ENCODE assay signal across 35 cellular contexts in genomic region chr6:9517806-9518205, GRCh38.
"Had no signal": no experiment of that assay in that cellular context is flagged by ENCODE, and none has a peak within 500 bp of the region (broad histone marks: within the 10 kb centered on the region; RNA-seq: fewer than 3 reads in every experiment).

No MANE protein-coding gene starts in this region.

- H3K27me3 ChIP-seq: ascending aorta had no signal

- ATAC-seq: activated CD8-positive, alpha-beta memory T cell treated with anti-CD3 and anti-CD28 coated beads, Interleukin-2, amount 10 ng/mL, durations not matched to agents 7 days and 5 days; activated T-cell treated with anti-CD3 and anti-CD28 coated beads, Interleukin-2, amount 50 U/mL, for 72 hours; activated T-helper 17 cell treated with anti-CD3 and anti-CD28 coated beads, Interleukin-2, amount 50 U/mL, for 72 hours had no signal

- DNase-seq: activated CD4-positive, alpha-beta memory T cell treated with anti-CD3 and anti-CD28 coated beads, Interleukin-2, amount 10 ng/mL, durations not matched to agents 7 days and 5 days; activated CD4-positive, alpha-beta T cell treated with anti-CD3 and anti-CD28 coated beads for 1 hour; activated CD4-positive, alpha-beta T cell treated with anti-CD3 and anti-CD28 coated beads for 48 hours; activated CD4-positive, CD25-positive, alpha-beta regulatory T cell; activated CD8-positive, alpha-beta memory T cell treated with anti-CD3 and anti-CD28 coated beads for 24 hours; activated CD8-positive, alpha-beta memory T cell treated with anti-CD3 and anti-CD28 coated beads, Interleukin-2, amount 10 ng/mL, durations not matched to agents 7 days and 5 days; activated CD8-positive, alpha-beta memory T cell treated with anti-CD3 and anti-CD28 coated beads, Interleukin-2, amount 50 U/mL, for 48 hours; activated effector memory CD4-positive, alpha-beta T cell treated with anti-CD3 and anti-CD28 coated beads, Interleukin-2, amount 50 U/mL, for 16 hours; activated naive CD4-positive, alpha-beta T cell treated with Interleukin-2 at 50 U/mL for 16 hours; activated naive CD8-positive, alpha-beta T cell treated with anti-CD3 and anti-CD28 coated beads, Interleukin-2, amount 10 ng/mL, durations not matched to agents 7 days and 5 days; activated T-cell treated with anti-CD3 and anti-CD28 coated beads, Interleukin-2, amount 50 U/mL, for 72 hours; amygdala; caudate nucleus; cerebellar nuclear complex; Kasumi-1; KG1; MM.1S; MV-4-11; NCI-H1092; NCI-H1436 treated with DMSO at 0.1 percent for 48 hours; NCI-H1694 treated with DMSO at 0.1 percent for 48 hours; NCI-H2029; NCI-H2107; NCI-H2171; NCI-H510A treated with DMSO at 0.1 percent for 48 hours; NCI-H526 treated with DMSO at 0.1 percent for 48 hours; NCI-H774; Right ventricle myocardium superior; T-helper 1 cell; T1000; WERI-Rb-1 had no signal

- H3K4me1 ChIP-seq: ascending aorta had no signal

- H3K36me3 Mint-ChIP-seq: activated CD8-positive, alpha-beta memory T cell treated with anti-CD3 and anti-CD28 coated beads, Interleukin-2, amount 10 ng/mL, durations not matched to agents 7 days and 5 days; activated naive CD4-positive, alpha-beta T cell treated with anti-CD3 and anti-CD28 coated beads, Interleukin-2, amount 50 U/mL, for 24 hours; activated naive CD8-positive, alpha-beta T cell treated with anti-CD3 and anti-CD28 coated beads, Interleukin-2, amount 10 ng/mL, durations not matched to agents 7 days and 5 days had no signal

- H3K27ac ChIP-seq: ascending aorta, RWPE1, WERI-Rb-1 had no signal

- H3K4me3 Mint-ChIP-seq: activated CD4-positive, alpha-beta memory T cell treated with anti-CD3 and anti-CD28 coated beads, Interleukin-2, amount 10 ng/mL, durations not matched to agents 7 days and 5 days; activated CD8-positive, alpha-beta memory T cell treated with anti-CD3 and anti-CD28 coated beads, Interleukin-2, amount 10 ng/mL, durations not matched to agents 7 days and 5 days; activated naive CD4-positive, alpha-beta T cell treated with anti-CD3 and anti-CD28 coated beads, Interleukin-2, amount 50 U/mL, for 24 hours; activated naive CD8-positive, alpha-beta T cell treated with anti-CD3 and anti-CD28 coated beads, Interleukin-2, amount 10 ng/mL, durations not matched to agents 7 days and 5 days; activated T-cell treated with anti-CD3 and anti-CD28 coated beads, Interleukin-2, amount 50 U/mL, for 72 hours; activated T-helper 17 cell treated with anti-CD3 and anti-CD28 coated beads, Interleukin-2, amount 50 U/mL, for 72 hours had no signal

- H3K4me3 ChIP-seq: ascending aorta had no signal

- H3K27ac Mint-ChIP-seq: activated CD4-positive, alpha-beta memory T cell treated with anti-CD3 and anti-CD28 coated beads, Interleukin-2, amount 10 ng/mL, durations not matched to agents 7 days and 5 days; activated CD8-positive, alpha-beta memory T cell treated with anti-CD3 and anti-CD28 coated beads, Interleukin-2, amount 10 ng/mL, durations not matched to agents 7 days and 5 days; activated naive CD4-positive, alpha-beta T cell treated with anti-CD3 and anti-CD28 coated beads, Interleukin-2, amount 50 U/mL, for 24 hours; activated naive CD8-positive, alpha-beta T cell treated with anti-CD3 and anti-CD28 coated beads, Interleukin-2, amount 10 ng/mL, durations not matched to agents 7 days and 5 days; activated T-cell treated with anti-CD3 and anti-CD28 coated beads, Interleukin-2, amount 50 U/mL, for 72 hours; activated T-helper 17 cell treated with anti-CD3 and anti-CD28 coated beads, Interleukin-2, amount 50 U/mL, for 72 hours had no signal

- H3K27me3 Mint-ChIP-seq: activated CD4-positive, alpha-beta memory T cell treated with anti-CD3 and anti-CD28 coated beads, Interleukin-2, amount 10 ng/mL, durations not matched to agents 7 days and 5 days; activated CD8-positive, alpha-beta memory T cell treated with anti-CD3 and anti-CD28 coated beads, Interleukin-2, amount 10 ng/mL, durations not matched to agents 7 days and 5 days; activated naive CD4-positive, alpha-beta T cell treated with anti-CD3 and anti-CD28 coated beads, Interleukin-2, amount 50 U/mL, for 24 hours; activated naive CD8-positive, alpha-beta T cell treated with anti-CD3 and anti-CD28 coated beads, Interleukin-2, amount 10 ng/mL, durations not matched to agents 7 days and 5 days; activated T-helper 17 cell treated with anti-CD3 and anti-CD28 coated beads, Interleukin-2, amount 50 U/mL, for 72 hours had no signal

- H3K9me3 ChIP-seq: ascending aorta had no signal

- H3K9me3 Mint-ChIP-seq: activated naive CD8-positive, alpha-beta T cell treated with anti-CD3 and anti-CD28 coated beads, Interleukin-2, amount 10 ng/mL, durations not matched to agents 7 days and 5 days had no signal

- H3K4me1 Mint-ChIP-seq: activated CD8-positive, alpha-beta memory T cell treated with anti-CD3 and anti-CD28 coated beads, Interleukin-2, amount 10 ng/mL, durations not matched to agents 7 days and 5 days; activated naive CD4-positive, alpha-beta T cell treated with anti-CD3 and anti-CD28 coated beads, Interleukin-2, amount 50 U/mL, for 24 hours; activated naive CD8-positive, alpha-beta T cell treated with anti-CD3 and anti-CD28 coated beads, Interleukin-2, amount 10 ng/mL, durations not matched to agents 7 days and 5 days; activated T-helper 17 cell treated with anti-CD3 and anti-CD28 coated beads, Interleukin-2, amount 50 U/mL, for 72 hours had no signal

- H3K36me3 ChIP-seq: ascending aorta, WERI-Rb-1 had no signal
